Comparison of ENCODE assay signal across 24 cellular contexts in the genomic region with DNA sequence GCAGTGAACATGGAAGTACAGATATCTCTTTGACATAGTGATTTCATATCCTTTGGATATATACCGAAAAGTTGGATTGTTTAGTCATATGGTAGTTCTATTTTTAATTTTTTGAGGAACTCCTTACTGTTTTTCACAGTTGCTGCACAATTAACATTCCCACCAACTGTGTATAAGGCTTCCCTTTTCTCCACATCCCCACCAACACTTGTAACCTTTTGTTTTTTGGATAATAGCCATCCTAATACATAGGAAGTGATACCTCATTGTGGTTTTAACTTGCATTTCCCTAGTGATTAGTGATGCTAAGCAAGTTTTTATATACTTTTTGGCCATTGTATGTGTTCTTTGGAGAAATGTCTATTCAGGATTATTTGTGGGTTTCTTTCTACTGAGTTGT.
"Had no signal": no experiment of that assay in that cellular context is flagged by ENCODE, and none has a peak within 500 bp of the region (broad histone marks: within the 10 kb centered on the region; RNA-seq: fewer than 3 reads in every experiment).

No MANE protein-coding gene starts in this region.

- H3K9me3 ChIP-seq: mucosa of descending colon, upper lobe of left lung had no signal

- H3K36me3 ChIP-seq: cardiac muscle cell, heart right ventricle, upper lobe of left lung had no signal

- H3K4me2 ChIP-seq: smooth muscle cell had no signal

- H3K4me1 ChIP-seq: foreskin keratinocyte, upper lobe of left lung had no signal

- FAIRE-seq: TTC549 had no signal

- H3K27me3 ChIP-seq: cardiac muscle cell, foreskin keratinocyte, heart right ventricle, upper lobe of left lung had no signal

- ATAC-seq: esophagus mucosa; foreskin keratinocyte; mucosa of descending colon; natural killer cell treated with Interleukin-12 subunit alpha and Interleukin-12 subunit beta and Interleukin-15 and Interleukin-18, amount 100 ng/mL, for 72 hours; stimulated activated memory B cell treated with anti-CD40 and anti-IgM and Interleukin-4, amounts not matched to agents 10 μg/mL and 1 μg/mL and 100 μg/mL, for 72 hours; stimulated activated naive CD8-positive, alpha-beta T cell treated with anti-CD3 and anti-CD28 coated beads, Interleukin-15, amount 100 ng/mL, for 72 hours had no signal

- H3K27ac ChIP-seq: cardiac muscle cell, coronary artery, foreskin keratinocyte, heart right ventricle, upper lobe of left lung, VCaP had no signal

- DNase-seq: activated CD4-positive, alpha-beta T cell treated with anti-CD3 and anti-CD28 coated beads for 4 hours; activated CD4-positive, alpha-beta T cell treated with anti-CD3 and anti-CD28 coated beads, Interleukin-2, amount 50 U/mL, for 48 hours; activated CD8-positive, alpha-beta memory T cell treated with anti-CD3 and anti-CD28 coated beads for 24 hours; activated effector memory CD4-positive, alpha-beta T cell treated with Interleukin-2 at 50 U/mL for 16 hours; activated naive CD4-positive, alpha-beta T cell treated with Interleukin-2 at 50 U/mL for 16 hours; anterior cingulate cortex; foreskin keratinocyte; heart right ventricle; mucosa of descending colon; stimulated activated CD4-positive, alpha-beta T cell treated with anti-CD3 and anti-CD28 coated beads, Interleukin-1b, Interleukin-23, amount 100 ng/mL, for 48 hours; stimulated activated CD4-positive, alpha-beta T cell treated with anti-CD3 and anti-CD28 coated beads, Interleukin-4, amount 100 ng/mL, for 4 hours; stimulated activated CD8-positive, alpha-beta memory T cell treated with anti-CD3 and anti-CD28 coated beads, Interleukin-4, amount 100 ng/mL, for 48 hours; stimulated activated naive CD8-positive, alpha-beta T cell treated with anti-CD3 and anti-CD28 coated beads, Interleukin-15, amount 100 ng/mL, for 72 hours; substantia nigra; upper lobe of left lung had no signal

- H3K4me3 ChIP-seq: cardiac muscle cell, coronary artery, heart right ventricle, lung, mucosa of descending colon, smooth muscle cell, upper lobe of left lung had no signal
